ENCODE assay signal across 1 cellular context in genomic region chr3:194051554-194052175, GRCh38.
A peak's percentile ranks its signal among the peaks of the same experiment; 100 is the strongest.
TF ChIP-seq lines count a peak whose summit lies in the region.

No MANE protein-coding gene starts in this region.

TF ChIP-seq in K562, 482 proteins besides CTCF, POLR2A, EP300 and RAD21 (continued from another document and continues in another):
- TF ChIP-seq ZNF655 (CRISPR knock-in tag; IDR thresholded peaks at IDR 0.05) = no peak
- no peak for TF ChIP-seq DNMT1 (IDR thresholded peaks at IDR 0.05)
- no peak; the same call in 1 of the 2 replicates for TF ChIP-seq ZNF431 (CRISPR knock-in tag; IDR thresholded peaks at IDR 0.05)
- no peak for TF ChIP-seq RAD51 (IDR thresholded peaks at IDR 0.05; ENCODE audit: borderline replicate concordance, low read depth)
- TF ChIP-seq ELF4 (CRISPR knock-in tag; IDR thresholded peaks at IDR 0.05) = no peak
- no peak for TF ChIP-seq ID3 (CRISPR knock-in tag; IDR thresholded peaks at IDR 0.05)
- no peak for TF ChIP-seq ID3 (tag; IDR thresholded peaks at IDR 0.05)
- peak; percentile 82; the same call in 1 of the 2 replicates for TF ChIP-seq ZNF609 (CRISPR knock-in tag; IDR thresholded peaks at IDR 0.05; ENCODE audit: borderline replicate concordance)
- TF ChIP-seq HDAC2 (IDR thresholded peaks at IDR 0.05) = no peak
- no peak for TF ChIP-seq ZNF707 (CRISPR knock-in tag; conservative IDR thresholded peaks at IDR 0.05)
- no peak for TF ChIP-seq ZBTB11 (CRISPR knock-in tag; IDR thresholded peaks at IDR 0.05)
- no peak for TF ChIP-seq BRF2 (IDR thresholded peaks at IDR 0.05; ENCODE audit: borderline replicate concordance, insufficient read depth, insufficient read length)
- peak; percentile 17; the same call in 1 of the 2 replicates for TF ChIP-seq TFAP4 (CRISPR knock-in tag; IDR thresholded peaks at IDR 0.05; ENCODE audit: borderline replicate concordance)
- TF ChIP-seq MNT (conservative IDR thresholded peaks at IDR 0.05) = no peak
- no peak for TF ChIP-seq NFIX (CRISPR knock-in tag; IDR thresholded peaks at IDR 0.05; ENCODE audit: low read depth)
- TF ChIP-seq E2F5 (CRISPR knock-in tag; IDR thresholded peaks at IDR 0.05) = no peak
- no peak for TF ChIP-seq L3MBTL2 (IDR thresholded peaks at IDR 0.05)
- no peak for TF ChIP-seq ZBTB34 (CRISPR knock-in tag; IDR thresholded peaks at IDR 0.05)
- no peak for TF ChIP-seq ILK (tag; IDR thresholded peaks at IDR 0.05; ENCODE audit: borderline replicate concordance, low read depth)
- no peak for TF ChIP-seq MAZ (CRISPR knock-in tag; conservative IDR thresholded peaks at IDR 0.05 in 1 of 2, IDR thresholded peaks at IDR 0.05 in 1 of 2)
- TF ChIP-seq TFAM (CRISPR knock-in tag; conservative IDR thresholded peaks at IDR 0.05) = no peak
- no peak for TF ChIP-seq SREBF1 (IDR thresholded peaks at IDR 0.05; ENCODE audit: borderline replicate concordance, low read depth, low read length)
- TF ChIP-seq ZNF324 (CRISPR knock-in tag; IDR thresholded peaks at IDR 0.05) = no peak
- TF ChIP-seq ZNF175 (CRISPR knock-in tag; IDR thresholded peaks at IDR 0.05; ENCODE audit: low read depth) = no peak
- peak; percentile 95 for TF ChIP-seq FOSL1 (tag; conservative IDR thresholded peaks at IDR 0.05)
- TF ChIP-seq CBX8 (IDR thresholded peaks at IDR 0.05; ENCODE audit: borderline replicate concordance, extremely low read depth, low read depth, low read length, poor library complexity, severe bottlenecking) = no peak
- no peak for TF ChIP-seq MAFK (IDR thresholded peaks at IDR 0.05; ENCODE audit: low read length)
- no peak for TF ChIP-seq USF2 (CRISPR knock-in tag; IDR thresholded peaks at IDR 0.05)
- TF ChIP-seq RNF219 (CRISPR knock-in tag; IDR thresholded peaks at IDR 0.05) = no peak
- TF ChIP-seq ARID1B (IDR thresholded peaks at IDR 0.05) = peak; percentile 82
- peak; percentile 78 for TF ChIP-seq SMARCA4 (IDR thresholded peaks at IDR 0.05)
- no peak for TF ChIP-seq ZNF830 (CRISPR knock-in tag; IDR thresholded peaks at IDR 0.05)
- TF ChIP-seq PTTG1 (tag; IDR thresholded peaks at IDR 0.05; ENCODE audit: low read depth) = no peak
- TF ChIP-seq GTF2E2 (tag; IDR thresholded peaks at IDR 0.05) = no peak
- TF ChIP-seq SMARCB1 (IDR thresholded peaks at IDR 0.05; ENCODE audit: insufficient read length, low read depth) = no peak
- TF ChIP-seq ZNF165 (CRISPR knock-in tag; IDR thresholded peaks at IDR 0.05; ENCODE audit: borderline replicate concordance) = no peak
- no peak for TF ChIP-seq HSF4 (CRISPR knock-in tag; IDR thresholded peaks at IDR 0.05; ENCODE audit: borderline replicate concordance)
- no peak for TF ChIP-seq ARHGAP35 (IDR thresholded peaks at IDR 0.05; ENCODE audit: partially characterized antibody)
- no peak for TF ChIP-seq CREB3L1 (IDR thresholded peaks at IDR 0.05; ENCODE audit: borderline replicate concordance, low read depth)
- no peak for TF ChIP-seq MCM7 (IDR thresholded peaks at IDR 0.05)
- peak; percentile 62; the same call in 1 of the 2 replicates for TF ChIP-seq TEAD4 (IDR thresholded peaks at IDR 0.05; ENCODE audit: low read length)
- TF ChIP-seq TEAD4 (CRISPR knock-in tag; IDR thresholded peaks at IDR 0.05; ENCODE audit: borderline replicate concordance) = no peak
